In the genomic region with DNA sequence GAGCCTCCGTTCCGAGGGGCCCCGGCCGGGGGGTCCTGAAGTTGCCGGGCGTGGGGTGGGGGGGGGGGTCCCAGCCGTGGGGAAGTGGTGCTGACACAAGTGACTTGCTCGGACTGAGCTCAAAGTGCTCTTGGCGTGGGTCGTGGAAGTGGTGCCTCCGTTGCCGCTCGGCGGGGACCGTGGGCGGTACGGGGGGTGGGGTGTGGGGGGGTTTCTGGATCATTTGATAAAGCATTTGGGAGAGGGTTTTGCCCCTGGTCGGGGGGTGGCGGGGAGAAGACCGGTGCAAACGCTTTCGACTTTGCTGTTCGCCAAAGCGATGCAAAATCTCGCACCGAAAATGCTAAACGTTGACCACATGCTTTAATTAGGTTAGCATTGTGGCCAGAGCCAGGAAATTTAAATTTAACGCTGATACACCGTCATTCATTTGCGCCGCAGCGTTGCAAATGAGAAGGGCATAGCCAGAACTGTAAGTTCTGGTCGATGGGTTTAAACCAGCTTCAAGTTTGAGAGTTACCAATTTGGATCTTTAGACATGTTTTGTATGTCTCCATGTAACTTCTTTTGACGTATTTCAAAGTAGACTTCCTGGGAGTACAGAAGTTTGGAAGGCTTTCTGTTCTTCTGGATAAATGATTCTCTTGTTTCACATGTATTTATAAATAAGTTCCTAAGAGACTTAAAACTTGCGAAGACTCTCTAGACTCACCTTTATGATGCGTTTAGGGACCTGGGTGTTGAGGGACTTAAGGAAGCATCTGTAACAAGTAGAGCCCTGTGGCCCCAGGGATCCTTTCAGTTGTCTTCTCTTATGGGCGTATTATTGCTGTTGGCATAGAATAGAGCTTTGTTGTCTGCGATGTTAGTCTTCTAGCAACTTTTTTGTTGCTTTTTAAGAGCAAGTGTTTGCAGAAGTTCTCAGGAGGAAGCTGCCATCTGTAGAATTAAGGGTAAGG, we compare ENCODE assay signal across 8 cellular contexts. TPM values are rescaled to one million over a fixed set of nuclear protein-coding genes. Genes with fewer than 3 reads are reported as not detected.
DNase-seq lines count a peak whose midpoint lies in the region; ATAC-seq and TF ChIP-seq lines count a peak whose summit lies in the region.

No MANE protein-coding gene starts in this region.

- no peak for TF ChIP-seq CTCF in cardiac muscle cell (IDR thresholded peaks at IDR 0.05; ENCODE audit: low read depth, low read length)
- TF ChIP-seq CTCF in sigmoid colon (IDR thresholded peaks at IDR 0.05) = no peak

- H3K9me3 ChIP-seq in cardiac muscle cell (ENCODE audit: low read depth) (no peaks in the 10 kb centered on the region), sigmoid colon (peaks cover 0 to 2% (median 0%) of the 10 kb centered on the region in 4 donors)

- WGBS in sigmoid colon, 2 donors = 1 to 3% methylated on average over 38 of the region's 38 CpGs

- DNase-seq in cardiac muscle cell (ENCODE audit: low read depth in 1 of 2, low spot score in 1 of 2) (peak; percentile 36 to 55), Right ventricle myocardium superior (no peak), NCI-H526 (lab: John Stamatoyannopoulos, UW) (peak; percentile 10 to 55), head of caudate nucleus (peak in 25 of 42 donors; percentile 3 to 50 (median 18)), sigmoid colon (no peak)
- DNase-seq in activated T-helper 9 cell treated with anti-CD3 and anti-CD28 coated beads, Interleukin-2, amount 50 U/mL, for 16 hours (ENCODE audit: low read depth) = peak; percentile 10

- no peak for TF ChIP-seq POLR2A in sigmoid colon (IDR thresholded peaks at IDR 0.05)

- peak overlapping the region; percentile 96 for H3K4me3 ChIP-seq in cardiac muscle cell
- H3K4me3 ChIP-seq in sigmoid colon = peak overlapping the region; percentile 64 to 79 (median 72)

- H3K36me3 ChIP-seq in cardiac muscle cell (no peaks in the 10 kb centered on the region), sigmoid colon (no peaks in the 10 kb centered on the region)

- TF ChIP-seq EP300 in sigmoid colon (IDR thresholded peaks at IDR 0.05) = no peak

- H3K27me3 ChIP-seq in cardiac muscle cell (no peaks in the 10 kb centered on the region), sigmoid colon (no peaks in the 10 kb centered on the region)

- H3K4me1 ChIP-seq in cardiac muscle cell (ENCODE audit: low read depth) (peaks cover 7% of the 10 kb centered on the region), sigmoid colon (peaks cover 0 to 37% (median 31%) of the 10 kb centered on the region in 4 donors)

- H3K27ac ChIP-seq in cardiac muscle cell (peak overlapping the region; percentile 87), sigmoid colon (peak overlapping the region; percentile 76 to 88 (median 84))

- ATAC-seq in Right ventricle myocardium superior (ENCODE audit: poor library complexity) = no peak
- ATAC-seq in HG02981 (IDR thresholded peaks at IDR 0.05; ENCODE audit: unreplicated experiment) = no peak
- no peak for ATAC-seq in HG02884 (IDR thresholded peaks at IDR 0.05; ENCODE audit: unreplicated experiment)

- intact Hi-C loops in Right ventricle myocardium superior (cut with DNase I) (loop anchor here (10.0 kb wide), 2 partner anchors 132 to 158 kb away; no protein-coding TSS in a partner anchor), head of caudate nucleus (cut with DNase I) (loop anchor here (5.0 kb wide), 1 partner anchor 170 kb away; no protein-coding TSS in a partner anchor), sigmoid colon (cut with DNase I) (loop anchor here (2.0 to 10.0 kb wide), 7 partner anchors 158 to 752 kb away; a partner anchor contains a TSS)

RNA-seq across cellular contexts. Expression of a gene that starts 1.0 kb away (rescaled TPM):
- total RNA-seq in cardiac muscle cell (60.8 and 71.5 TPM in 2 replicates), Right ventricle myocardium superior (27.2 TPM), sigmoid colon (10 to 100 TPM; 37.9 to 82.8 (median 56.5) TPM)
- polyA plus RNA-seq in cardiac muscle cell (38.0 and 49.8 TPM in 2 replicates), sigmoid colon (10 to 100 TPM; 14.2 to 16.2 (median 14.8) TPM)

Comparison
In these comparisons a context has a peak if more than half of its experiments do, and no peak if none do; other contexts are left out.
1. DNase-seq: peak in cardiac muscle cell (2 of 2), NCI-H526 (2 of 2), activated T-helper 9 cell treated with anti-CD3 and anti-CD28 coated beads, Interleukin-2, amount 50 U/mL, for 16 hours (single experiment) and head of caudate nucleus (25 of 42); none in Right ventricle myocardium superior (single experiment) and sigmoid colon (single experiment).